16 cellular contexts compared by ENCODE assay signal in the genomic region with DNA sequence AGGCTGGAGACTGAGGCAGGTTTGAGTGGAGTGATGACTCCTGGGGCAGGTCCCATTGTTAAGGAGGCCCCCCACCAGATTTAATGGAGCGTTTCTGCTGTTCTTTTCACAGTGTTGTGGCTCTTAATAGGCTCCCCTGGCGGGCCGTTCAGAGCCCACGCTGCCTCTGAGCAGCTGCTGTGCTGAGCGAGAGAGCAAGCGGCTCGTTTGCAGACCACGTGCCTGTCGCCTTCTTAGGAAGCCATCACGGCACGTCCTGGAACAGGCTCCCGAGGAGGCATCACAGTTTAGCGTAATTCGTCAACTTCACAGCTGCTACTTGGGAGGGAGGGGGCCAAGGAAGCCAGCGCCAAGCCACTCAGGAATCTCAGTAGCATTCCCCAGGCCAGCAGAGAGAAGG.
DNase-seq lines count a peak whose midpoint lies in the region; ATAC-seq and TF ChIP-seq lines count a peak whose summit lies in the region.
"Had no signal": no experiment of that assay in that cellular context is flagged by ENCODE, and none has a peak within 500 bp of the region (broad histone marks: within the 10 kb centered on the region; RNA-seq: fewer than 3 reads in every experiment).

No MANE protein-coding gene starts in this region.

- H3K9me3 Mint-ChIP-seq in activated CD4-positive, alpha-beta T cell treated with anti-CD3 and anti-CD28 coated beads, Interleukin-2, amount 10 ng/mL, durations not matched to agents 7 days and 5 days = no peaks in the 10 kb centered on the region
- H3K9me3 Mint-ChIP-seq: activated naive CD4-positive, alpha-beta T cell treated with anti-CD3 and anti-CD28 coated beads, Interleukin-2, amount 50 U/mL, for 72 hours; central memory CD8-positive, alpha-beta T cell; naive thymus-derived CD8-positive, alpha-beta T cell; stimulated activated naive B cell treated with anti-CD40 and anti-IgM and Interleukin-4, amounts not matched to agents 10 μg/mL and 1 μg/mL and 100 μg/mL, for 72 hours; T-cell had no signal

- DNase-seq in HEK293T (ENCODE audit: extremely low spot score) (no peak), NCI-H2227 treated with DMSO at 0.1 percent for 48 hours (lab: John Stamatoyannopoulos, UW) (peak; percentile 58), heart right ventricle (peak in 1 of 2 donors; percentile 7), posterior cingulate gyrus (peak in 9 of 10 donors; percentile 28 to 96 (median 69)), prostate gland (ENCODE audit: low spot score) (no peak)
- DNase-seq in activated CD4-positive, alpha-beta T cell treated with anti-CD3 and anti-CD28 coated beads, Interleukin-2, amount 10 ng/mL, durations not matched to agents 7 days and 5 days = no peak
- DNase-seq: kidney; naive thymus-derived CD8-positive, alpha-beta T cell; NCI-H226; stimulated activated naive B cell treated with anti-CD40 and anti-IgM and Interleukin-4, amounts not matched to agents 10 μg/mL and 1 μg/mL and 100 μg/mL, for 72 hours; T-cell had no signal

- H3K27me3 ChIP-seq in heart right ventricle = peaks cover 0 to 9% (median 0%) of the 10 kb centered on the region in 7 donors
- H3K27me3 ChIP-seq in prostate gland (replicated peaks; ENCODE audit: insufficient read depth) = no peaks in the 10 kb centered on the region

- H3K4me1 Mint-ChIP-seq in activated CD4-positive, alpha-beta T cell treated with anti-CD3 and anti-CD28 coated beads, Interleukin-2, amount 10 ng/mL, durations not matched to agents 7 days and 5 days = no peaks in the 10 kb centered on the region
- H3K4me1 Mint-ChIP-seq: central memory CD8-positive, alpha-beta T cell; naive thymus-derived CD8-positive, alpha-beta T cell; T-cell had no signal

- no peak for TF ChIP-seq CTCF in heart right ventricle (IDR thresholded peaks at IDR 0.05)
- no peak for TF ChIP-seq CTCF in prostate gland (IDR thresholded peaks at IDR 0.05)

- 11 to 21% methylated on average over 15 of the region's 15 CpGs for WGBS in heart right ventricle, 2 donors
- WGBS in prostate gland = 23% methylated on average over 15 of the region's 15 CpGs

- CTCF ChIA-PET in HEK293T (lab: Yijun Ruan, JAX) = no interaction called here
- CTCF ChIA-PET in activated CD4-positive, alpha-beta T cell treated with anti-CD3 and anti-CD28 coated beads, Interleukin-2, amount 10 ng/mL, durations not matched to agents 7 days and 5 days (lab: Charles Lee) = interaction anchor here (1.2 kb wide), 1 partner anchor 17 kb away, joined by 3 read pairs; no protein-coding TSS in a partner anchor

- H3K4me3 ChIP-seq in heart right ventricle = no peak overlapping the region
- no peak overlapping the region for H3K4me3 ChIP-seq in prostate gland

- peaks cover 20% of the 10 kb centered on the region for H3K27me3 Mint-ChIP-seq in activated CD4-positive, alpha-beta T cell treated with anti-CD3 and anti-CD28 coated beads, Interleukin-2, amount 10 ng/mL, durations not matched to agents 7 days and 5 days

- H3K9me3 ChIP-seq in heart right ventricle (no peaks in the 10 kb centered on the region), prostate gland (no peaks in the 10 kb centered on the region)

- H3K27ac ChIP-seq in heart right ventricle (no peak overlapping the region), prostate gland (no peak overlapping the region)

- ATAC-seq in heart right ventricle (peak in 6 of 8 donors; percentile 41 to 74 (median 62)), HG03139 (IDR thresholded peaks at IDR 0.05; ENCODE audit: unreplicated experiment) (no peak), GM19397 (IDR thresholded peaks at IDR 0.05; ENCODE audit: unreplicated experiment) (no peak)
- ATAC-seq: activated naive CD4-positive, alpha-beta T cell treated with anti-CD3 and anti-CD28 coated beads, Interleukin-2, amount 50 U/mL, for 72 hours; naive thymus-derived CD8-positive, alpha-beta T cell; stimulated activated naive B cell treated with anti-CD40 and anti-IgM and Interleukin-4, amounts not matched to agents 10 μg/mL and 1 μg/mL and 100 μg/mL, for 72 hours; T-cell had no signal

- intact Hi-C loops in heart right ventricle (cut with DNase I) = loop anchor here in 1 of 10 donors (10.0 kb wide), 1 partner anchor 141 kb away; no protein-coding TSS in a partner anchor
- intact Hi-C loops in posterior cingulate gyrus (cut with DNase I) = no loop called here
- intact Hi-C loops in prostate gland (cut with DNase I) = no loop called here

- H3K27ac Mint-ChIP-seq in activated CD4-positive, alpha-beta T cell treated with anti-CD3 and anti-CD28 coated beads, Interleukin-2, amount 10 ng/mL, durations not matched to agents 7 days and 5 days = no peak overlapping the region
- H3K27ac Mint-ChIP-seq: activated naive CD4-positive, alpha-beta T cell treated with anti-CD3 and anti-CD28 coated beads, Interleukin-2, amount 50 U/mL, for 72 hours; CD14-positive monocyte; stimulated activated naive B cell treated with anti-CD40 and anti-IgM and Interleukin-4, amounts not matched to agents 10 μg/mL and 1 μg/mL and 100 μg/mL, for 72 hours; T-cell had no signal

- H3K36me3 Mint-ChIP-seq in activated CD4-positive, alpha-beta T cell treated with anti-CD3 and anti-CD28 coated beads, Interleukin-2, amount 10 ng/mL, durations not matched to agents 7 days and 5 days (ENCODE audit: low read depth) = no peaks in the 10 kb centered on the region
- H3K36me3 Mint-ChIP-seq: activated naive CD4-positive, alpha-beta T cell treated with anti-CD3 and anti-CD28 coated beads, Interleukin-2, amount 50 U/mL, for 72 hours; CD14-positive monocyte; naive thymus-derived CD8-positive, alpha-beta T cell; stimulated activated naive B cell treated with anti-CD40 and anti-IgM and Interleukin-4, amounts not matched to agents 10 μg/mL and 1 μg/mL and 100 μg/mL, for 72 hours; T-cell had no signal

- H3K4me3 Mint-ChIP-seq in activated CD4-positive, alpha-beta T cell treated with anti-CD3 and anti-CD28 coated beads, Interleukin-2, amount 10 ng/mL, durations not matched to agents 7 days and 5 days = no peak overlapping the region
- H3K4me3 Mint-ChIP-seq: CD14-positive monocyte; central memory CD8-positive, alpha-beta T cell; naive thymus-derived CD8-positive, alpha-beta T cell; stimulated activated naive B cell treated with anti-CD40 and anti-IgM and Interleukin-4, amounts not matched to agents 10 μg/mL and 1 μg/mL and 100 μg/mL, for 72 hours; T-cell had no signal

- no peak for TF ChIP-seq POLR2A in prostate gland (IDR thresholded peaks at IDR 0.05)

- H3K4me1 ChIP-seq in heart right ventricle (peaks cover 0 to 20% (median 0%) of the 10 kb centered on the region in 9 donors), prostate gland (replicated peaks) (no peaks in the 10 kb centered on the region)

- H3K36me3 ChIP-seq in heart right ventricle (no peaks in the 10 kb centered on the region), prostate gland (no peaks in the 10 kb centered on the region)

- POLR2A ChIA-PET in HEK293T (lab: Yijun Ruan, JAX) = no interaction called here
- POLR2A ChIA-PET in activated CD4-positive, alpha-beta T cell treated with anti-CD3 and anti-CD28 coated beads, Interleukin-2, amount 10 ng/mL, durations not matched to agents 7 days and 5 days (lab: Charles Lee) = no interaction called here

TF ChIP-seq in HEK293T, 16 proteins besides CTCF, POLR2A, EP300 and RAD21:
- TF ChIP-seq NFRKB (IDR thresholded peaks at IDR 0.05) (no peak), CTBP1 (IDR thresholded peaks at IDR 0.05; ENCODE audit: borderline replicate concordance) (no peak), FOXM1 (IDR thresholded peaks at IDR 0.05; ENCODE audit: borderline replicate concordance) (no peak), L3MBTL2 (conservative IDR thresholded peaks at IDR 0.05) (peak; percentile 55), SP1 (IDR thresholded peaks at IDR 0.05) (no peak)

Comparison
In these comparisons a context has a peak if more than half of its experiments do, and no peak if none do; other contexts are left out.
1. DNase-seq: peak in NCI-H2227 treated with DMSO at 0.1 percent for 48 hours (single experiment) and posterior cingulate gyrus (9 of 10); none in HEK293T (single experiment), activated CD4-positive, alpha-beta T cell treated with anti-CD3 and anti-CD28 coated beads, Interleukin-2, amount 10 ng/mL, durations not matched to agents 7 days and 5 days (single experiment) and prostate gland (single experiment).
2. ATAC-seq: peak in heart right ventricle (6 of 8); none in HG03139 (single experiment) and GM19397 (single experiment).